In the genomic region with DNA sequence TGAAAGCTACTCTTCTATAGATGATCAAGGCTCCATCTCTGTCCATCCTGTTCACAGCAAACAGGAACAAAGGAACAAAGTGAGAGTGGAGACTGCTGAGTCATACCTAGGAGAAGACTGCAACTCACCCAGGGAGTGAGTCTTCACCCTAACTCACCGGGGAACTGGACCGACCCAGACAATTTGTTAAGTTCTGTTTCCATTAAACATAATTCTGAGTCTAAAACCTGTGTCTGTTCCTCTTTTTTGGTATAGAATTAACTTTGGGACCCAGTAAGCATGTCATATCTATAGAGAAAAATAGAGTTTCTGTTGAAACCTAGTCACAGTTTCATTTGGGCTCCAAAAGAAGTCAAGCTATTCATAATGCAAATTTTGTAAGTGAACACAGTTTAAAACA, we compare ENCODE assay signal across 1 cellular context.
A peak's percentile ranks its signal among the peaks of the same experiment; 100 is the strongest.
TF ChIP-seq lines count a peak whose summit lies in the region.

No MANE protein-coding gene starts in this region.

TF ChIP-seq in IMR-90, 13 proteins besides CTCF, POLR2A, EP300 and RAD21:
- TF ChIP-seq SMC3 (IDR thresholded peaks at IDR 0.05; ENCODE audit: low read depth, low read length) (no peak), MAFK (IDR thresholded peaks at IDR 0.05; ENCODE audit: low read depth, low read length) (peak; percentile 44; the same call in 1 of the 2 replicates), USF2 (IDR thresholded peaks at IDR 0.05; ENCODE audit: low read depth, low read length) (no peak), ELK1 (IDR thresholded peaks at IDR 0.05; ENCODE audit: borderline replicate concordance, low read depth, low read length) (no peak), FOS (IDR thresholded peaks at IDR 0.05; ENCODE audit: low read depth, low read length) (0 out of 2 replicates have a peak, but pooled peaks have one; percentile 21), RFX5 (IDR thresholded peaks at IDR 0.05; ENCODE audit: low read depth, low read length) (no peak), NFE2L2 (IDR thresholded peaks at IDR 0.05; ENCODE audit: low read depth, low read length) (peak; percentile 94)
